Comparison of ENCODE assay signal across 24 cellular contexts in the genomic region with DNA sequence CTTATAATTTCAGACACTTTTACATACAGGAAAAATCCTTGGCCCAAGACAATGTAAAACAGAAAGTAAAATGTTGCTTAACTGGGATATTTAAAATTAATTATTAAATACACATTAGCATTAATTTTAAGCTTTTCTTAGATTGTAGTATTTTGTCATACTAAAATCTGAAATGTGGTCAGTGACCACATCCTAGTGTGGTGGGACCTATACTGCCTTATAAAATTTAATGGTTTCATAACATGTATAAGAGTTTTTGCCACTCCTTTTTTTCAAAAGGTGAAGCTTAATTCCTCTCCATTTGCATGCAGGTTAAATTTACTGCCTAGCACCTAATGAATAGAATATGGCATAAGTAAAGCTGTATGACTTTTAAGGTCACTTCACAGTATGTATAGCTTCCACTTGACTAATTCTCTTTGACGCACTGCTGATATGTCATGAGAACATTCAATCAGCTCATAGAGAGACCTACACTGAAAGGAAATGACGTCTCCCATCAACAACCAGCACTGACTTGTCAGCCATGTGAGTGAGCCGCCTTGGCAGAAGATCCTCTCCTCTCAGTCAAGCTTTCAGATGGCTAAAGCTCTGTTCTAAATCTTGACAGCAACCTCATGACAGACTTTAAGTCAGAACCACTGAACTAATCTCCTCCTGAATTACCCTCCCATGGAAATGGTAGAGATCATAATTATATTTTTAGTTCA.
"Had no signal": no experiment of that assay in that cellular context is flagged by ENCODE, and none has a peak within 500 bp of the region (broad histone marks: within the 10 kb centered on the region; RNA-seq: fewer than 3 reads in every experiment).

No MANE protein-coding gene starts in this region.

- H3K4me2 ChIP-seq: smooth muscle cell had no signal

- H3K9me3 ChIP-seq: adrenal gland, ascending aorta, lower lobe of right lung, mucosa of descending colon, sigmoid colon, transverse colon had no signal

- H3K27me3 ChIP-seq: adrenal gland, ascending aorta, brain microvascular endothelial cell, sigmoid colon, transverse colon had no signal

- H3K4me3 ChIP-seq: adrenal gland, ascending aorta, lower lobe of right lung, mucosa of descending colon, sigmoid colon, smooth muscle cell, transverse colon had no signal

- H3K4me1 ChIP-seq: adrenal gland, ascending aorta, lower lobe of right lung, sigmoid colon, transverse colon had no signal

- DNase-seq: activated T-cell treated with anti-CD3 and anti-CD28 coated beads, Interleukin-2, amount 50 U/mL, for 1 hour; adrenal gland; brain microvascular endothelial cell; caudate nucleus; effector CD4-positive, alpha-beta T cell; foreskin melanocyte; kidney; lower lobe of right lung; mesendoderm; mucosa of descending colon; nephron progenitor cell; retina; sigmoid colon; stimulated activated CD4-positive, alpha-beta T cell treated with anti-CD3 and anti-CD28 coated beads, Interleukin-15, amount 100 ng/mL, for 24 hours; stimulated activated CD4-positive, alpha-beta T cell treated with anti-CD3 and anti-CD28 coated beads, Interleukin-2, amount 100 ng/mL, for 48 hours; stimulated activated CD8-positive, alpha-beta memory T cell treated with anti-CD3 and anti-CD28 coated beads, Interleukin-4, amount 100 ng/mL, for 48 hours; stimulated activated naive B cell treated with anti-CD40 and anti-IgM and Interleukin-4, amounts not matched to agents 10 μg/mL and 1 μg/mL and 100 μg/mL, for 72 hours; transverse colon had no signal

- FAIRE-seq: urothelium cell line had no signal

- H3K36me3 ChIP-seq: adrenal gland, ascending aorta, brain microvascular endothelial cell, lower lobe of right lung, sigmoid colon, transverse colon had no signal

- H3K27ac ChIP-seq: adrenal gland, ascending aorta, brain microvascular endothelial cell, lower lobe of right lung, sigmoid colon, transverse colon had no signal

- ATAC-seq: esophagus mucosa; left lobe of liver; lower lobe of right lung; mucosa of descending colon; stimulated activated naive B cell treated with anti-CD40 and anti-IgM and Interleukin-4, amounts not matched to agents 10 μg/mL and 1 μg/mL and 100 μg/mL, for 72 hours; WTC11 had no signal
